In the genomic region with DNA sequence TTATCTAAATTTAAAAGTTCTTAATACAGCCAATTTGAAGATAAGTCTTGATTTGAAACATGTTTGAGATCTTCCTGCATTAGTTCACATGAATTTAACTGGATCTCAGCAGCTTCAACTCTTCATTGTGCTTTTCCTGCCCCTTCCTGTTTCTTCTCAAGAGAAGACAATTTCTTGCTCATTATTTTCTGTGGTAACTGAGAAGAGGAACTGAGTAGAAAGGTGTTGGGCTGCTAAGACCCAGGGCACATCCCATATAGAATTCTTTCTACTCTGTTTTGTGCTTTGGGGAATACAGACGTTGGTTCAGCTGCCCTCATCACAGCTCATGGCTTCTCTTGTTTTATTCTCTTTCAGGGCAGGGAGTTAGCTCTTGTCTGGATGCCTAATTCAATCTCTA, we compare ENCODE assay signal across 9 cellular contexts. TPM values are rescaled to one million over a fixed set of nuclear protein-coding genes. Genes with fewer than 3 reads are reported as not detected.
DNase-seq lines count a peak whose midpoint lies in the region; ATAC-seq and TF ChIP-seq lines count a peak whose summit lies in the region.
"Had no signal": no experiment of that assay in that cellular context is flagged by ENCODE, and none has a peak within 500 bp of the region (broad histone marks: within the 10 kb centered on the region; RNA-seq: fewer than 3 reads in every experiment).

No MANE protein-coding gene starts in this region.

- H3K9me3 ChIP-seq in colonic mucosa (no peaks in the 10 kb centered on the region), BE2C (no peaks in the 10 kb centered on the region)

- DNase-seq in GM10266 (ENCODE audit: extremely low spot score), result peak; percentile 49
- no peak for DNase-seq in colonic mucosa
- DNase-seq in BE2C, result no peak
- DNase-seq in stimulated activated naive CD4-positive, alpha-beta T cell treated with Interleukin-2 at 50 U/mL for 16 hours (lab: John Stamatoyannopoulos, UW), result no peak
- DNase-seq in hippocampal formation (lab: John Stamatoyannopoulos, UW), result no peak
- DNase-seq: activated T-cell treated with anti-CD3 and anti-CD28 coated beads, Interleukin-2, amount 50 U/mL, for 48 hours had no signal

- H3K9ac ChIP-seq in colonic mucosa (ENCODE audit: low read depth in 2 of 2, low read length in 2 of 2), result no peak overlapping the region

- H3K27ac ChIP-seq in colonic mucosa, result no peak overlapping the region

- no peak overlapping the region for H3K4me3 ChIP-seq in colonic mucosa
- no peak overlapping the region for H3K4me3 ChIP-seq in BE2C (ENCODE audit: low read depth, low read length)

- H3K27me3 ChIP-seq in colonic mucosa (no peaks in the 10 kb centered on the region), BE2C (peaks cover 54% of the 10 kb centered on the region)

- TF ChIP-seq CTCF in GM10266 (IDR thresholded peaks at IDR 0.05; ENCODE audit: control insufficient read depth, insufficient read depth, low read depth, missing control alignments), result no peak
- no peak for TF ChIP-seq CTCF in colonic mucosa (IDR thresholded peaks at IDR 0.05)
- no peak for TF ChIP-seq CTCF in BE2C (IDR thresholded peaks at IDR 0.05; ENCODE audit: low read depth, low read length)

- H3K4me1 ChIP-seq in colonic mucosa, result no peaks in the 10 kb centered on the region
- no peaks in the 10 kb centered on the region for H3K4me1 ChIP-seq in BE2C

- no peaks in the 10 kb centered on the region for H3K36me3 ChIP-seq in colonic mucosa
- no peaks in the 10 kb centered on the region for H3K36me3 ChIP-seq in BE2C

- intact Hi-C loops in colonic mucosa (cut with DNase I), result no loop called here

- peak; percentile 88 for ATAC-seq in GM19372 (IDR thresholded peaks at IDR 0.05; ENCODE audit: low read depth, unreplicated experiment)
- ATAC-seq in HG02870 (IDR thresholded peaks at IDR 0.05; ENCODE audit: unreplicated experiment), result peak; percentile 93
- peak; percentile 85 for ATAC-seq in HG03571 (IDR thresholded peaks at IDR 0.05; ENCODE audit: unreplicated experiment)

RNA-seq across cellular contexts. Expression of a gene that starts 59.9 kb away (rescaled TPM):
- total RNA-seq in colonic mucosa, result under 1 TPM in 1 of 2 donors, not detected in 1; 0.07 TPM
- not detected for polyA plus RNA-seq in BE2C (2012; ENCODE audit: insufficient read depth, insufficient read length, low read depth)
